ENCODE assay signal across 24 cellular contexts in genomic region chr2:160114020-160114419, GRCh38. TPM values are rescaled to one million over a fixed set of nuclear protein-coding genes. Genes with fewer than 3 reads are reported as not detected.
"Had no signal": no experiment of that assay in that cellular context is flagged by ENCODE, and none has a peak within 500 bp of the region (broad histone marks: within the 10 kb centered on the region; RNA-seq: fewer than 3 reads in every experiment).

No MANE protein-coding gene starts in this region.

- DNase-seq: activated CD4-positive, alpha-beta T cell treated with anti-CD3 and anti-CD28 coated beads for 4 hours; activated CD8-positive, alpha-beta memory T cell treated with anti-CD3 and anti-CD28 coated beads, Interleukin-2, amount 50 U/mL, for 4 hours; activated CD8-positive, alpha-beta T cell treated with anti-CD3 and anti-CD28 coated beads for 36 hours; activated T-cell treated with anti-CD3 and anti-CD28 coated beads, Interleukin-2, amount 50 U/mL, for 72 hours; aorta; caudate nucleus; Karpas-422; NCI-H1105 treated with DMSO at 0.1 percent for 48 hours; NCI-H1436 treated with DMSO at 0.1 percent for 48 hours; NCI-H187 treated with DMSO at 0.1 percent for 48 hours; NCI-H2081 treated with DMSO at 0.1 percent for 48 hours; NCI-H226; NCI-H69; NK-92 treated with Interleukin-12 subunit alpha and Interleukin-12 subunit beta, amount 100 ng/mL, for 24 hours; OCI-M1; Peyer's patch; Right ventricle myocardium superior; SJCRH30; SK-N-SH had no signal

- H3K27ac Mint-ChIP-seq: activated CD8-positive, alpha-beta T cell treated with anti-CD3 and anti-CD28 coated beads for 36 hours; activated naive CD4-positive, alpha-beta T cell treated with anti-CD3 and anti-CD28 coated beads, Interleukin-2, amount 50 U/mL, for 24 hours; activated T-cell treated with anti-CD3 and anti-CD28 coated beads, Interleukin-2, amount 50 U/mL, for 72 hours; activated T-helper 2 cell treated with anti-CD3 and anti-CD28 coated beads, Interferon-gamma antibody, Interleukin-2, Interleukin-4, amounts not matched to agents 10 μg/mL and 5 μg/mL and 100 μg/mL, durations not matched to agents 14 hours and 24 hours and 36 hours; T-helper 1 cell treated with Interleukin-12 subunit alpha and Interleukin-12 subunit beta and Interleukin-4 antibody, amounts not matched to agents 30 μg/mL and 1 μg/mL, for 36 hours had no signal

- H3K36me3 Mint-ChIP-seq: activated naive CD4-positive, alpha-beta T cell treated with anti-CD3 and anti-CD28 coated beads, Interleukin-2, amount 50 U/mL, for 24 hours had no signal

- H3K4me3 Mint-ChIP-seq: activated CD8-positive, alpha-beta T cell treated with anti-CD3 and anti-CD28 coated beads for 36 hours; activated naive CD4-positive, alpha-beta T cell treated with anti-CD3 and anti-CD28 coated beads, Interleukin-2, amount 50 U/mL, for 24 hours; activated T-cell treated with anti-CD3 and anti-CD28 coated beads, Interleukin-2, amount 50 U/mL, for 72 hours; T-helper 1 cell treated with Interleukin-12 subunit alpha and Interleukin-12 subunit beta and Interleukin-4 antibody, amounts not matched to agents 30 μg/mL and 1 μg/mL, for 36 hours had no signal

- H3K4me3 ChIP-seq: breast epithelium, K562, Peyer's patch, SJCRH30 had no signal

- H3K9me3 Mint-ChIP-seq: activated CD8-positive, alpha-beta T cell treated with anti-CD3 and anti-CD28 coated beads for 36 hours; activated naive CD4-positive, alpha-beta T cell treated with anti-CD3 and anti-CD28 coated beads, Interleukin-2, amount 50 U/mL, for 24 hours; activated T-cell treated with anti-CD3 and anti-CD28 coated beads, Interleukin-2, amount 50 U/mL, for 72 hours; activated T-helper 2 cell treated with anti-CD3 and anti-CD28 coated beads, Interferon-gamma antibody, Interleukin-2, Interleukin-4, amounts not matched to agents 10 μg/mL and 5 μg/mL and 100 μg/mL, durations not matched to agents 14 hours and 24 hours and 36 hours; T-helper 1 cell treated with Interleukin-12 subunit alpha and Interleukin-12 subunit beta and Interleukin-4 antibody, amounts not matched to agents 30 μg/mL and 1 μg/mL, for 36 hours had no signal

- H3K4me1 Mint-ChIP-seq: activated naive CD4-positive, alpha-beta T cell treated with anti-CD3 and anti-CD28 coated beads, Interleukin-2, amount 50 U/mL, for 24 hours had no signal

RNA-seq across cellular contexts. Expression of gene PLA2R1, which starts 51.6 kb away (rescaled TPM):
- total RNA-seq: activated CD8-positive, alpha-beta T cell treated with anti-CD3 and anti-CD28 coated beads for 36 hours; activated T-cell treated with anti-CD3 and anti-CD28 coated beads, Interleukin-2, amount 50 U/mL, for 72 hours; activated T-helper 2 cell treated with anti-CD3 and anti-CD28 coated beads, Interferon-gamma antibody, Interleukin-2, Interleukin-4, amounts not matched to agents 10 μg/mL and 5 μg/mL and 100 μg/mL, durations not matched to agents 14 hours and 24 hours and 36 hours; K562; SJCRH30 had no signal
